In genomic region chr6:135870722-135871121, GRCh38 we compare ENCODE assay signal across 19 cellular contexts. TPM values are rescaled to one million over a fixed set of nuclear protein-coding genes. Genes with fewer than 3 reads are reported as not detected.
DNase-seq lines count a peak whose midpoint lies in the region; ATAC-seq and TF ChIP-seq lines count a peak whose summit lies in the region.
"Had no signal": no experiment of that assay in that cellular context is flagged by ENCODE, and none has a peak within 500 bp of the region (broad histone marks: within the 10 kb centered on the region; RNA-seq: fewer than 3 reads in every experiment).

No MANE protein-coding gene starts in this region.

- ATAC-seq in heart right ventricle = peak in 4 of 8 donors; percentile 56 to 77 (median 62)
- ATAC-seq: upper lobe of right lung, WTC11 had no signal

- no peaks in the 10 kb centered on the region for H3K27me3 ChIP-seq in heart right ventricle
- H3K27me3 ChIP-seq: upper lobe of right lung had no signal

- no peaks in the 10 kb centered on the region for H3K9me3 ChIP-seq in heart right ventricle
- H3K9me3 ChIP-seq: upper lobe of right lung had no signal

- peak overlapping the region; percentile 14 for H3K27ac Mint-ChIP-seq in activated T-helper 1 cell treated with anti-CD3 and anti-CD28 coated beads, Interleukin-12 subunit alpha, Interleukin-12 subunit beta, Interleukin-2, Interleukin-4 antibody, amounts not matched to agents 30 ng/mL and 10 ng/mL and 1 ng/mL, durations not matched to agents 14 hours and 24 hours and 36 hours
- H3K27ac Mint-ChIP-seq: WTC11 had no signal

- H3K9me3 Mint-ChIP-seq in activated T-helper 1 cell treated with anti-CD3 and anti-CD28 coated beads, Interleukin-12 subunit alpha, Interleukin-12 subunit beta, Interleukin-2, Interleukin-4 antibody, amounts not matched to agents 30 ng/mL and 10 ng/mL and 1 ng/mL, durations not matched to agents 14 hours and 24 hours and 36 hours = no peaks in the 10 kb centered on the region
- H3K9me3 Mint-ChIP-seq: brain, WTC11 had no signal

- intact Hi-C loops in heart right ventricle (cut with DNase I) = no loop called here
- intact Hi-C loops in cardiac septum (cut with DNase I) = no loop called here
- intact Hi-C loops in activated T-helper 1 cell treated with anti-CD3 and anti-CD28 coated beads, Interleukin-12 subunit alpha, Interleukin-12 subunit beta, Interleukin-2, Interleukin-4 antibody, amounts not matched to agents 30 ng/mL and 10 ng/mL and 1 ng/mL, durations not matched to agents 14 hours and 24 hours and 36 hours (cut with micrococcal nuclease) = loop anchor here (2.0 kb wide), 1 partner anchor 14 kb away; no protein-coding TSS in a partner anchor

- H3K4me1 ChIP-seq in heart right ventricle = peaks cover 0 to 38% (median 10%) of the 10 kb centered on the region in 9 donors
- H3K4me1 ChIP-seq: upper lobe of right lung had no signal

- no peaks in the 10 kb centered on the region for H3K27me3 Mint-ChIP-seq in activated T-helper 1 cell treated with anti-CD3 and anti-CD28 coated beads, Interleukin-12 subunit alpha, Interleukin-12 subunit beta, Interleukin-2, Interleukin-4 antibody, amounts not matched to agents 30 ng/mL and 10 ng/mL and 1 ng/mL, durations not matched to agents 14 hours and 24 hours and 36 hours (ENCODE audit: insufficient read depth)
- H3K27me3 Mint-ChIP-seq: brain had no signal

- peaks cover 15% of the 10 kb centered on the region for H3K36me3 Mint-ChIP-seq in activated T-helper 1 cell treated with anti-CD3 and anti-CD28 coated beads, Interleukin-12 subunit alpha, Interleukin-12 subunit beta, Interleukin-2, Interleukin-4 antibody, amounts not matched to agents 30 ng/mL and 10 ng/mL and 1 ng/mL, durations not matched to agents 14 hours and 24 hours and 36 hours (ENCODE audit: low read depth)
- H3K36me3 Mint-ChIP-seq: brain, WTC11 had no signal

- no peak for TF ChIP-seq CTCF in heart right ventricle (IDR thresholded peaks at IDR 0.05)

- peaks cover 23% of the 10 kb centered on the region for H3K4me1 Mint-ChIP-seq in activated T-helper 1 cell treated with anti-CD3 and anti-CD28 coated beads, Interleukin-12 subunit alpha, Interleukin-12 subunit beta, Interleukin-2, Interleukin-4 antibody, amounts not matched to agents 30 ng/mL and 10 ng/mL and 1 ng/mL, durations not matched to agents 14 hours and 24 hours and 36 hours (ENCODE audit: low read depth)

- H3K27ac ChIP-seq in heart right ventricle (peak overlapping the region in 6 of 10 donors; percentile 39 to 56 (median 50)), substantia nigra (ENCODE audit: low read depth, low read length, poor library complexity, severe bottlenecking) (no peak overlapping the region)
- H3K27ac ChIP-seq: upper lobe of right lung had no signal

- H3K36me3 ChIP-seq in heart right ventricle = no peaks in the 10 kb centered on the region
- H3K36me3 ChIP-seq: upper lobe of right lung had no signal

- DNase-seq in heart right ventricle = no peak
- no peak for DNase-seq in cardiac septum (ENCODE audit: low spot score)
- no peak for DNase-seq in activated T-helper 1 cell treated with anti-CD3 and anti-CD28 coated beads, Interleukin-12 subunit alpha, Interleukin-12 subunit beta, Interleukin-2, Interleukin-4 antibody, amounts not matched to agents 30 ng/mL and 10 ng/mL and 1 ng/mL, durations not matched to agents 14 hours and 24 hours and 36 hours (ENCODE audit: low spot score)
- peak; percentile 59 for DNase-seq in fibroblast of peridontal ligament (ENCODE audit: extremely low read depth)
- DNase-seq in skeletal muscle cell (ENCODE audit: low read depth) = peak; percentile 88
- DNase-seq in substantia nigra (lab: John Stamatoyannopoulos, UW) = no peak
- no peak for DNase-seq in stimulated activated CD4-positive, alpha-beta T cell treated with anti-CD3 and anti-CD28 coated beads, Interleukin-2, amount 100 ng/mL, for 48 hours
- no peak for DNase-seq in NCI-H146 (lab: John Stamatoyannopoulos, UW)
- DNase-seq: activated gamma-delta T cell; effector CD4-positive, alpha-beta T cell; MV-4-11; NCI-H2107; NCI-H748 treated with DMSO at 0.1 percent for 48 hours; stimulated activated naive CD8-positive, alpha-beta T cell treated with anti-CD3 and anti-CD28 coated beads, Interleukin-15, Interleukin-2, amounts not matched to agents 100 U/mL and 50 U/mL, for 24 hours; T-helper 1 cell; upper lobe of right lung had no signal

- WGBS in heart right ventricle, 2 donors = 51 to 54% methylated on average over 2 of the region's 2 CpGs

- H3K4me3 ChIP-seq in heart right ventricle = no peak overlapping the region
- H3K4me3 ChIP-seq in skeletal muscle cell (ENCODE audit: low read depth, low read length) = no peak overlapping the region
- H3K4me3 ChIP-seq: upper lobe of right lung had no signal

- H3K4me3 Mint-ChIP-seq in activated T-helper 1 cell treated with anti-CD3 and anti-CD28 coated beads, Interleukin-12 subunit alpha, Interleukin-12 subunit beta, Interleukin-2, Interleukin-4 antibody, amounts not matched to agents 30 ng/mL and 10 ng/mL and 1 ng/mL, durations not matched to agents 14 hours and 24 hours and 36 hours = no peak overlapping the region
- H3K4me3 Mint-ChIP-seq: brain, WTC11 had no signal

RNA-seq across cellular contexts. Expression of gene PDE7B, which starts 19.2 kb away (rescaled TPM):
- total RNA-seq in heart right ventricle = 10 to 100 TPM in 7 of 10 donors, 1 to 10 TPM in 3; 4.3 to 19.6 (median 11.7) TPM
- polyA plus RNA-seq in heart right ventricle = 1 to 10 TPM; 3.7 to 5.9 TPM
- 4.4 TPM for total RNA-seq in cardiac septum
- 10.7 and 11.1 TPM in 2 replicates for total RNA-seq in activated T-helper 1 cell treated with anti-CD3 and anti-CD28 coated beads, Interleukin-12 subunit alpha, Interleukin-12 subunit beta, Interleukin-2, Interleukin-4 antibody, amounts not matched to agents 30 ng/mL and 10 ng/mL and 1 ng/mL, durations not matched to agents 14 hours and 24 hours and 36 hours
- total RNA-seq: H1, WTC11 had no signal
- polyA plus RNA-seq: H1 had no signal

Comparison
In these comparisons a context has a peak if more than half of its experiments do, and no peak if none do; other contexts are left out.
1. DNase-seq: peak in fibroblast of peridontal ligament (single experiment) and skeletal muscle cell (single experiment); none in heart right ventricle (0 of 2), cardiac septum (single experiment), activated T-helper 1 cell treated with anti-CD3 and anti-CD28 coated beads, Interleukin-12 subunit alpha, Interleukin-12 subunit beta, Interleukin-2, Interleukin-4 antibody, amounts not matched to agents 30 ng/mL and 10 ng/mL and 1 ng/mL, durations not matched to agents 14 hours and 24 hours and 36 hours (single experiment), substantia nigra (0 of 49), stimulated activated CD4-positive, alpha-beta T cell treated with anti-CD3 and anti-CD28 coated beads, Interleukin-2, amount 100 ng/mL, for 48 hours (0 of 2) and NCI-H146 (single experiment).